ENCODE assay signal across 29 cellular contexts in genomic region chr15:37038036-37038715, GRCh38.
DNase-seq lines count a peak whose midpoint lies in the region; TF ChIP-seq lines count a peak whose summit lies in the region.
"Had no signal": no experiment of that assay in that cellular context is flagged by ENCODE, and none has a peak within 500 bp of the region (broad histone marks: within the 10 kb centered on the region; RNA-seq: fewer than 3 reads in every experiment).

No MANE protein-coding gene starts in this region.

- H3K27me3 ChIP-seq in endodermal cell (ENCODE audit: control insufficient read depth, insufficient read depth, low read length, poor library complexity, severe bottlenecking): no peaks in the 10 kb centered on the region
- H3K27me3 ChIP-seq in CD4-positive, alpha-beta memory T cell (ENCODE audit: insufficient read depth, low read length): no peaks in the 10 kb centered on the region
- H3K27me3 ChIP-seq: ascending aorta, vagina had no signal

- H3K36me3 Mint-ChIP-seq in endodermal cell (ENCODE audit: low read depth) (no peaks in the 10 kb centered on the region), Calu3 (ENCODE audit: insufficient read depth, unreplicated experiment) (peaks cover 6% of the 10 kb centered on the region)
- no peaks in the 10 kb centered on the region for H3K36me3 Mint-ChIP-seq in CD4-positive, alpha-beta memory T cell
- H3K36me3 Mint-ChIP-seq: activated naive CD8-positive, alpha-beta T cell; CD8-positive, alpha-beta memory T cell; memory B cell; WTC11 had no signal

- 87 to 100% methylated on average over 1 to 4 of the region's 4 CpGs for WGBS in endodermal cell (ENCODE audit: insufficient coverage in 1 of 2, insufficient read length in 1 of 2), 2 experiments

- intact Hi-C loops in CD4-positive, alpha-beta memory T cell (cut with micrococcal nuclease): no loop called here
- intact Hi-C loops in Calu3 (cut with micrococcal nuclease; ENCODE audit: unreplicated experiment): no loop called here

- no peak overlapping the region for H3K4me3 ChIP-seq in endodermal cell (ENCODE audit: low read length)
- H3K4me3 ChIP-seq in CD4-positive, alpha-beta memory T cell (ENCODE audit: low read length in 2 of 2): no peak overlapping the region
- H3K4me3 ChIP-seq: A549, ascending aorta, dorsolateral prefrontal cortex, GM23248, vagina had no signal

- H3K27ac ChIP-seq in endodermal cell (ENCODE audit: low read depth, low read length): peak overlapping the region; percentile 73
- H3K27ac ChIP-seq in CD4-positive, alpha-beta memory T cell (ENCODE audit: low read depth, low read length): no peak overlapping the region
- H3K27ac ChIP-seq: A549, ascending aorta, dorsolateral prefrontal cortex, GM23248, RWPE1, vagina had no signal

- POLR2A ChIA-PET in CD4-positive, alpha-beta memory T cell (lab: Charles Lee; ENCODE audit: partially characterized antibody): no interaction called here

- peaks cover 18% of the 10 kb centered on the region for H3K4me1 ChIP-seq in endodermal cell (ENCODE audit: control insufficient read depth, insufficient read depth, low read length)
- no peaks in the 10 kb centered on the region for H3K4me1 ChIP-seq in CD4-positive, alpha-beta memory T cell (ENCODE audit: insufficient read depth, low read length)
- H3K4me1 ChIP-seq: A549, ascending aorta had no signal

- CTCF ChIA-PET in CD4-positive, alpha-beta memory T cell (lab: Charles Lee; ENCODE audit: partially characterized antibody): no interaction called here
- CTCF ChIA-PET in Calu3 (lab: Charles Lee): no interaction called here

- H3K4me3 Mint-ChIP-seq in endodermal cell: no peak overlapping the region
- no peak overlapping the region for H3K4me3 Mint-ChIP-seq in CD4-positive, alpha-beta memory T cell
- no peak overlapping the region for H3K4me3 Mint-ChIP-seq in Calu3 (ENCODE audit: low read depth, unreplicated experiment)
- H3K4me3 Mint-ChIP-seq: activated naive CD8-positive, alpha-beta T cell; activated T-helper 17 cell treated with anti-CD3 and anti-CD28 coated beads, Interleukin-2, amount 50 U/mL, for 72 hours; CD8-positive, alpha-beta memory T cell; central memory CD8-positive, alpha-beta T cell; memory B cell; WTC11 had no signal

- H3K27me3 Mint-ChIP-seq in endodermal cell (ENCODE audit: insufficient read depth) (peaks cover 20% of the 10 kb centered on the region), Calu3 (ENCODE audit: unreplicated experiment) (no peaks in the 10 kb centered on the region)
- peaks cover 0 to 1% of the 10 kb centered on the region in 2 donors for H3K27me3 Mint-ChIP-seq in CD4-positive, alpha-beta memory T cell
- H3K27me3 Mint-ChIP-seq: activated naive CD8-positive, alpha-beta T cell; activated T-helper 17 cell treated with anti-CD3 and anti-CD28 coated beads, Interleukin-2, amount 50 U/mL, for 72 hours; memory B cell had no signal

- H3K27ac Mint-ChIP-seq in endodermal cell: no peak overlapping the region
- H3K27ac Mint-ChIP-seq in CD4-positive, alpha-beta memory T cell: no peak overlapping the region
- H3K27ac Mint-ChIP-seq in Calu3 (ENCODE audit: unreplicated experiment): no peak overlapping the region
- H3K27ac Mint-ChIP-seq: activated naive CD8-positive, alpha-beta T cell; activated T-helper 17 cell treated with anti-CD3 and anti-CD28 coated beads, Interleukin-2, amount 50 U/mL, for 72 hours; CD8-positive, alpha-beta memory T cell; memory B cell; WTC11 had no signal

- H3K36me3 ChIP-seq in endodermal cell (ENCODE audit: control insufficient read depth, insufficient read depth, low read length): no peaks in the 10 kb centered on the region
- H3K36me3 ChIP-seq in CD4-positive, alpha-beta memory T cell (ENCODE audit: insufficient read depth, low read length): no peaks in the 10 kb centered on the region
- H3K36me3 ChIP-seq: vagina had no signal

- no peak overlapping the region for H3K9ac ChIP-seq in endodermal cell (ENCODE audit: extremely low read depth, low read length, poor library complexity, severe bottlenecking)
- H3K9ac ChIP-seq: GM23248 had no signal

- BruUV-seq in Calu3 (replicated peaks; lab: Mats Ljungman, UMichigan): no TSS peak

- peak; percentile 25 for DNase-seq in SHP77 treated with DMSO at 0.1 percent for 48 hours (lab: John Stamatoyannopoulos, UW)
- no peak for DNase-seq in SHP77 (lab: John Stamatoyannopoulos, UW)
- peak; percentile 49 to 55 for DNase-seq in NCI-H526 (lab: John Stamatoyannopoulos, UW)
- no peak for DNase-seq in endodermal cell
- DNase-seq in retina: peak; percentile 61
- no peak for DNase-seq in stimulated activated CD4-positive, alpha-beta T cell treated with anti-CD3 and anti-CD28 coated beads, Interleukin-4, amount 100 ng/mL, for 1 hour
- no peak for DNase-seq in CD4-positive, alpha-beta memory T cell
- DNase-seq in Calu3: no peak
- DNase-seq: activated CD4-positive, alpha-beta T cell treated with anti-CD3 and anti-CD28 coated beads, Interleukin-2, amount 50 U/mL, for 4 hours; activated CD8-positive, alpha-beta memory T cell treated with anti-CD3 and anti-CD28 coated beads, Interleukin-2, amount 50 U/mL, for 4 hours; CD8-positive, alpha-beta memory T cell; GM23248; KBM-7; MM.1S; NCI-H187; NCI-H2227 treated with DMSO at 0.1 percent for 48 hours; stimulated activated CD4-positive, alpha-beta T cell treated with anti-CD3 and anti-CD28 coated beads, Interleukin-4, amount 100 ng/mL, for 24 hours; stimulated activated naive CD4-positive, alpha-beta T cell; T1000 had no signal

- H3K9me3 Mint-ChIP-seq in endodermal cell: no peaks in the 10 kb centered on the region
- no peaks in the 10 kb centered on the region for H3K9me3 Mint-ChIP-seq in CD4-positive, alpha-beta memory T cell
- no peaks in the 10 kb centered on the region for H3K9me3 Mint-ChIP-seq in Calu3 (ENCODE audit: low read depth, unreplicated experiment)
- H3K9me3 Mint-ChIP-seq: activated T-helper 17 cell treated with anti-CD3 and anti-CD28 coated beads, Interleukin-2, amount 50 U/mL, for 72 hours; central memory CD8-positive, alpha-beta T cell; memory B cell; WTC11 had no signal

- H3K9me3 ChIP-seq in endodermal cell (ENCODE audit: control insufficient read depth, low read length): no peaks in the 10 kb centered on the region
- no peaks in the 10 kb centered on the region for H3K9me3 ChIP-seq in CD4-positive, alpha-beta memory T cell (ENCODE audit: control insufficient read depth in 1 of 2, low read length in 2 of 2)
- H3K9me3 ChIP-seq: A549, ascending aorta, vagina had no signal

- H3K4me1 Mint-ChIP-seq in endodermal cell (peaks cover 42% of the 10 kb centered on the region), Calu3 (ENCODE audit: low read depth, unreplicated experiment) (no peaks in the 10 kb centered on the region)
- H3K4me1 Mint-ChIP-seq in CD4-positive, alpha-beta memory T cell: no peaks in the 10 kb centered on the region
- H3K4me1 Mint-ChIP-seq: activated T-helper 17 cell treated with anti-CD3 and anti-CD28 coated beads, Interleukin-2, amount 50 U/mL, for 72 hours; CD8-positive, alpha-beta memory T cell; central memory CD8-positive, alpha-beta T cell; memory B cell had no signal

- no peak for TF ChIP-seq CTCF in endodermal cell (conservative IDR thresholded peaks at IDR 0.05)
- no peak for TF ChIP-seq CTCF in Calu3 (IDR thresholded peaks at IDR 0.05; ENCODE audit: unreplicated experiment)

Comparison
In these comparisons a context has a peak if more than half of its experiments do, and no peak if none do; other contexts are left out.
1. DNase-seq: peak in SHP77 treated with DMSO at 0.1 percent for 48 hours (single experiment), NCI-H526 (2 of 2) and retina (single experiment); none in SHP77 (0 of 2), endodermal cell (single experiment), stimulated activated CD4-positive, alpha-beta T cell treated with anti-CD3 and anti-CD28 coated beads, Interleukin-4, amount 100 ng/mL, for 1 hour (single experiment), CD4-positive, alpha-beta memory T cell (0 of 5) and Calu3 (single experiment).